ENCODE assay signal across 28 cellular contexts in the genomic region with DNA sequence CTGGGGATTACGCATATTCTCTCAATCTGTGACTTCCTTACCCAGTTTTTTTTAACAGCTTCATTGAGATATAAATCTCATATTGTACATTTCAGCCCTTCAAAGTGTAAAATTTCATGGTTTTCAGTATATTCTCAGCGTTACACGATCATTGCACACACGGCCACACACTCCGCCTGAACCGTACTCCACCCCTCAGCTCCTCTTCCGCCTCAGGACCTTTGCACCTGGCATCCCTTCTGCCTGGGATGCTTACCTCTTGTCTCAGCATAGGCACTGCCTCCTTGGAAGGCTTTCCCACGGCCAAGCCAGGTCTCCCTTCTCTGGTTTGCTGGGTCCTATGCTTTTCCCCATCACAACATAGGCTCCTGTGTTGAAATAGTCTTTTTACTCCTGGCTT.
"Had no signal": no experiment of that assay in that cellular context is flagged by ENCODE, and none has a peak within 500 bp of the region (broad histone marks: within the 10 kb centered on the region; RNA-seq: fewer than 3 reads in every experiment).

No MANE protein-coding gene starts in this region.

- H3K4me3 ChIP-seq: cardiac muscle cell, MG63, Peyer's patch, SJSA1 had no signal

- H3K4me3 Mint-ChIP-seq: activated B cell treated with CpG ODN at 0.5 μM for 24 hours; activated CD8-positive, alpha-beta T cell treated with anti-CD3 and anti-CD28 coated beads, Interleukin-2, amount 10 ng/mL, durations not matched to agents 7 days and 5 days; activated naive CD4-positive, alpha-beta T cell treated with anti-CD3 and anti-CD28 coated beads for 36 hours; activated naive CD8-positive, alpha-beta T cell; IgD-negative memory B cell; T-helper 1 cell treated with Interleukin-12 subunit alpha and Interleukin-12 subunit beta and Interleukin-4 antibody, amounts not matched to agents 30 μg/mL and 1 μg/mL, for 36 hours had no signal

- H3K27ac ChIP-seq: brain microvascular endothelial cell, cardiac muscle cell, KMS-11, Peyer's patch, SJSA1 had no signal

- H3K36me3 Mint-ChIP-seq: activated naive CD8-positive, alpha-beta T cell; IgD-negative memory B cell had no signal

- H3K27me3 ChIP-seq: brain microvascular endothelial cell, cardiac muscle cell, MG63, Peyer's patch had no signal

- H3K9ac ChIP-seq: KMS-11 had no signal

- H3K4me1 Mint-ChIP-seq: activated B cell treated with CpG ODN at 0.5 μM for 24 hours, IgD-negative memory B cell had no signal

- H3K27ac Mint-ChIP-seq: activated B cell treated with CpG ODN at 0.5 μM for 24 hours; activated CD8-positive, alpha-beta T cell treated with anti-CD3 and anti-CD28 coated beads, Interleukin-2, amount 10 ng/mL, durations not matched to agents 7 days and 5 days; activated naive CD4-positive, alpha-beta T cell treated with anti-CD3 and anti-CD28 coated beads for 36 hours; activated naive CD8-positive, alpha-beta T cell; IgD-negative memory B cell; T-helper 1 cell treated with Interleukin-12 subunit alpha and Interleukin-12 subunit beta and Interleukin-4 antibody, amounts not matched to agents 30 μg/mL and 1 μg/mL, for 36 hours had no signal

- H3K4me1 ChIP-seq: Peyer's patch, SJSA1 had no signal

- H3K36me3 ChIP-seq: brain microvascular endothelial cell, cardiac muscle cell, MG63, Peyer's patch, SJSA1 had no signal

- ATAC-seq: activated CD8-positive, alpha-beta T cell treated with anti-CD3 and anti-CD28 coated beads, Interleukin-2, amount 10 ng/mL, durations not matched to agents 7 days and 5 days; SK-N-SH treated with all-trans-retinoic acid at 6 μM for 48 hours had no signal

- H3K27me3 Mint-ChIP-seq: activated naive CD8-positive, alpha-beta T cell had no signal

- DNase-seq: activated B cell treated with CpG ODN at 0.5 μM for 24 hours; activated CD4-positive, alpha-beta T cell treated with anti-CD3 and anti-CD28 coated beads, Interleukin-2, amount 50 U/mL, for 1 hour; activated CD8-positive, alpha-beta memory T cell treated with anti-CD3 and anti-CD28 coated beads, Interleukin-2, amount 50 U/mL, for 48 hours; activated CD8-positive, alpha-beta T cell treated with anti-CD3 and anti-CD28 coated beads, Interleukin-2, amount 10 ng/mL, durations not matched to agents 7 days and 5 days; activated naive CD4-positive, alpha-beta T cell treated with anti-CD3 and anti-CD28 coated beads for 36 hours; activated T-cell treated with anti-CD3 and anti-CD28 coated beads, Interleukin-2, amount 50 U/mL, for 1 hour; amygdala; brain microvascular endothelial cell; MG63; NCI-H1092 treated with DMSO at 0.1 percent for 48 hours; NCI-H1417 treated with DMSO at 0.1 percent for 48 hours; NCI-H1694; NCI-H2029; NCI-H2107; NCI-H510A treated with DMSO at 0.1 percent for 48 hours; NCI-H69; NK-92 treated with Interleukin-12 subunit alpha and Interleukin-12 subunit beta, amount 100 ng/mL, for 24 hours; Peyer's patch; SHP77; SW 1271; T-helper 9 cell had no signal

- H3K9me3 ChIP-seq: MG63, Peyer's patch, SJSA1 had no signal

- H3K9me3 Mint-ChIP-seq: activated B cell treated with CpG ODN at 0.5 μM for 24 hours; activated naive CD4-positive, alpha-beta T cell treated with anti-CD3 and anti-CD28 coated beads for 36 hours; T-helper 1 cell treated with Interleukin-12 subunit alpha and Interleukin-12 subunit beta and Interleukin-4 antibody, amounts not matched to agents 30 μg/mL and 1 μg/mL, for 36 hours had no signal
